In genomic region chr1:24464378-24464770, GRCh38 we compare ENCODE assay signal across 12 cellular contexts. TPM values are rescaled to one million over a fixed set of nuclear protein-coding genes. Genes with fewer than 3 reads are reported as not detected.
DNase-seq lines count a peak whose midpoint lies in the region; ATAC-seq and TF ChIP-seq lines count a peak whose summit lies in the region.
"Had no signal": no experiment of that assay in that cellular context is flagged by ENCODE, and none has a peak within 500 bp of the region (broad histone marks: within the 10 kb centered on the region; RNA-seq: fewer than 3 reads in every experiment).

No MANE protein-coding gene starts in this region.

- intact Hi-C loops in A673 (cut with micrococcal nuclease; ENCODE audit: unreplicated experiment) (no loop called here), heart left ventricle (cut with DNase I) (no loop called here)

- CTCF ChIA-PET in A673 (lab: Charles Lee) (no interaction called here), T-cell (lab: Charles Lee) (interaction anchor here in 1 of 2 donors (2.0 kb wide), 1 partner anchor 49 kb away, joined by 5 read pairs; the partner anchor contains the start of gene NIPAL3)

- BruUV-seq in A673 (replicated peaks; lab: Mats Ljungman, UMichigan), result no TSS peak

- DNase-seq in A673 (ENCODE audit: low spot score), result peak; percentile 21
- peak; percentile 50 for DNase-seq in EL
- no peak for DNase-seq in T-cell
- DNase-seq in central memory CD4-positive, alpha-beta T cell, result no peak
- no peak for DNase-seq in heart left ventricle
- DNase-seq: kidney glomerular epithelial cell, NCI-H2081, SHP77 treated with DMSO at 0.1 percent for 48 hours had no signal

- H3K4me3 Mint-ChIP-seq in T-cell, result peak overlapping the region in 1 of 3 donors; percentile 51
- H3K4me3 Mint-ChIP-seq: B cell had no signal

- H3K36me3 ChIP-seq in A673 (ENCODE audit: insufficient read depth, low read length, poor library complexity, severe bottlenecking) (no peaks in the 10 kb centered on the region), iPS-18a (ENCODE audit: control insufficient read depth, low read depth, low read length) (no peaks in the 10 kb centered on the region), heart left ventricle (peaks cover 0 to 51% (median 29%) of the 10 kb centered on the region in 9 donors)

- H3K27me3 ChIP-seq in A673 (replicated peaks; ENCODE audit: insufficient read depth, low read depth, low read length, poor library complexity) (no peaks in the 10 kb centered on the region), iPS-18a (ENCODE audit: control insufficient read depth, insufficient read depth, low read length) (no peaks in the 10 kb centered on the region), heart left ventricle (no peaks in the 10 kb centered on the region)

- H3K27ac ChIP-seq in A673 (ENCODE audit: low read depth, low read length, poor library complexity, severe bottlenecking), result no peak overlapping the region
- H3K27ac ChIP-seq in iPS-18a (ENCODE audit: low read length), result no peak overlapping the region
- no peak overlapping the region for H3K27ac ChIP-seq in heart left ventricle

- TF ChIP-seq CTCF in A673 (conservative IDR thresholded peaks at IDR 0.05; ENCODE audit: low read depth, low read length) (no peak), heart left ventricle (IDR thresholded peaks at IDR 0.05) (no peak)

- H3K4me3 ChIP-seq in A673 (ENCODE audit: low read depth, low read length, poor library complexity, severe bottlenecking) (no peak overlapping the region), iPS-18a (ENCODE audit: low read length) (peak overlapping the region; percentile 49), heart left ventricle (no peak overlapping the region)

- peaks cover 33 to 49% (median 37%) of the 10 kb centered on the region in 3 donors for H3K4me1 Mint-ChIP-seq in T-cell

- no peak for TF ChIP-seq POLR2A in heart left ventricle (IDR thresholded peaks at IDR 0.05)

- H3K27me3 Mint-ChIP-seq in T-cell, result no peaks in the 10 kb centered on the region
- H3K27me3 Mint-ChIP-seq: B cell had no signal

- H3K9me3 Mint-ChIP-seq in T-cell, result no peaks in the 10 kb centered on the region

- H3K9ac ChIP-seq in iPS-18a (ENCODE audit: low read length), result no peak overlapping the region

- H3K27ac Mint-ChIP-seq in T-cell, result peak overlapping the region; percentile 89 to 92
- H3K27ac Mint-ChIP-seq: B cell had no signal

- H3K4me1 ChIP-seq in A673 (ENCODE audit: insufficient read depth, low read length, poor library complexity, severe bottlenecking) (peaks cover 8% of the 10 kb centered on the region), iPS-18a (ENCODE audit: control insufficient read depth, low read depth, low read length) (peaks cover 27% of the 10 kb centered on the region), heart left ventricle (no peaks in the 10 kb centered on the region)

- POLR2A ChIA-PET in A673 (lab: Charles Lee; ENCODE audit: low non-redundant PET), result no interaction called here
- POLR2A ChIA-PET in T-cell (lab: Charles Lee), result interaction anchor here in 1 of 2 donors (0.5 to 0.6 kb wide), 2 partner anchors 37 to 40 kb away, joined by 3 to 4 read pairs; no protein-coding TSS in a partner anchor

- no peak for ATAC-seq in T-cell (replicated peaks in 1 of 4)
- ATAC-seq in HG03045 (IDR thresholded peaks at IDR 0.05; ENCODE audit: unreplicated experiment), result no peak
- no peak for ATAC-seq in HG02884 (IDR thresholded peaks at IDR 0.05; ENCODE audit: unreplicated experiment)
- ATAC-seq in heart left ventricle, result no peak

- peaks cover 65% of the 10 kb centered on the region for H3K36me3 Mint-ChIP-seq in T-cell

- H3K9me3 ChIP-seq in A673 (ENCODE audit: low read depth, low read length, poor library complexity, severe bottlenecking) (no peaks in the 10 kb centered on the region), iPS-18a (ENCODE audit: control insufficient read depth, low read depth, low read length) (no peaks in the 10 kb centered on the region), heart left ventricle (no peaks in the 10 kb centered on the region)

- 79 to 87% (median 80%) methylated on average over 4 of the region's 4 CpGs for WGBS in heart left ventricle, 4 donors

RNA-seq across cellular contexts. Expression of gene RCAN3, which starts 38.3 kb away (rescaled TPM):
- total RNA-seq in A673 (2021) (7.4 and 9.1 TPM in 2 replicates), T-cell (100 to 1,000 TPM; 149 to 202 (median 186) TPM), heart left ventricle (1 to 10 TPM; 4.3 to 9.7 (median 6.1) TPM)
- polyA plus RNA-seq in heart left ventricle, result 1 to 10 TPM; 2.1 to 3.6 TPM

RNA-seq across cellular contexts. Expression of gene NIPAL3, which starts 48.8 kb away (rescaled TPM):
- total RNA-seq in A673 (2021), result 6.5 and 7.3 TPM in 2 replicates
- 10 to 100 TPM; 49.0 to 71.4 (median 59.7) TPM for total RNA-seq in T-cell
- 10 to 100 TPM; 24.7 to 48.3 (median 29.7) TPM for total RNA-seq in heart left ventricle
- 10 to 100 TPM in 1 of 2 donors, 1 to 10 TPM in 1; 9.8 to 15.9 TPM for polyA plus RNA-seq in heart left ventricle

RNA-seq across cellular contexts. Expression of gene STPG1, which starts 50.8 kb away (rescaled TPM):
- 7.2 and 8.6 TPM in 2 replicates for total RNA-seq in A673 (2021)
- total RNA-seq in T-cell, result 1 to 10 TPM; 3.4 to 5.6 (median 5.4) TPM
- total RNA-seq in heart left ventricle, result 1 to 10 TPM; 3.8 to 6.9 (median 4.8) TPM
- 1 to 10 TPM; 4.5 to 5.2 TPM for polyA plus RNA-seq in heart left ventricle

Comparison
In these comparisons a context has a peak if more than half of its experiments do, and no peak if none do; other contexts are left out.
1. DNase-seq: peak in A673 (single experiment) and EL (single experiment); none in T-cell (0 of 34), central memory CD4-positive, alpha-beta T cell (single experiment) and heart left ventricle (0 of 5).
2. RNA of gene RCAN3, which starts 38.3 kb away (total RNA-seq): 149 to 202 TPM in T-cell; 7.4 to 9.1 TPM in A673 and 4.3 to 9.7 TPM in heart left ventricle; every median in the first group is over 10 times any median in the second.